Comparison of ENCODE assay signal across 11 cellular contexts in genomic region chr16:10022098-10022497, GRCh38.
"Had no signal": no experiment of that assay in that cellular context is flagged by ENCODE, and none has a peak within 500 bp of the region (broad histone marks: within the 10 kb centered on the region; RNA-seq: fewer than 3 reads in every experiment).

No MANE protein-coding gene starts in this region.

- H3K4me1 ChIP-seq: HAP-1 had no signal

- H3K36me3 ChIP-seq: HAP-1 had no signal

- H3K4me3 Mint-ChIP-seq: GM23338, H9, HFFc6 had no signal

- DNase-seq: GM23248, GOT3, H7, H9, HCEC 1CT, HFFc6 had no signal

- H3K4me2 ChIP-seq: GM23338 had no signal

- H3K27ac Mint-ChIP-seq: GM23338, H9, HFFc6 had no signal

- H2AFZ ChIP-seq: GM23248, GM23338 had no signal

- H3K27ac ChIP-seq: GM23248 had no signal

- H3K9me3 Mint-ChIP-seq: GM23338, H9, HFFc6 had no signal

- FAIRE-seq: H1, H54 had no signal

- ATAC-seq: GM23338, HCT116 had no signal

- H3K9ac ChIP-seq: GM23248 had no signal

- H3K4me3 ChIP-seq: GM23248, GM23338, HAP-1 had no signal

- H3K9me3 ChIP-seq: HAP-1 had no signal
